Comparison of ENCODE assay signal across 9 cellular contexts in the genomic region with DNA sequence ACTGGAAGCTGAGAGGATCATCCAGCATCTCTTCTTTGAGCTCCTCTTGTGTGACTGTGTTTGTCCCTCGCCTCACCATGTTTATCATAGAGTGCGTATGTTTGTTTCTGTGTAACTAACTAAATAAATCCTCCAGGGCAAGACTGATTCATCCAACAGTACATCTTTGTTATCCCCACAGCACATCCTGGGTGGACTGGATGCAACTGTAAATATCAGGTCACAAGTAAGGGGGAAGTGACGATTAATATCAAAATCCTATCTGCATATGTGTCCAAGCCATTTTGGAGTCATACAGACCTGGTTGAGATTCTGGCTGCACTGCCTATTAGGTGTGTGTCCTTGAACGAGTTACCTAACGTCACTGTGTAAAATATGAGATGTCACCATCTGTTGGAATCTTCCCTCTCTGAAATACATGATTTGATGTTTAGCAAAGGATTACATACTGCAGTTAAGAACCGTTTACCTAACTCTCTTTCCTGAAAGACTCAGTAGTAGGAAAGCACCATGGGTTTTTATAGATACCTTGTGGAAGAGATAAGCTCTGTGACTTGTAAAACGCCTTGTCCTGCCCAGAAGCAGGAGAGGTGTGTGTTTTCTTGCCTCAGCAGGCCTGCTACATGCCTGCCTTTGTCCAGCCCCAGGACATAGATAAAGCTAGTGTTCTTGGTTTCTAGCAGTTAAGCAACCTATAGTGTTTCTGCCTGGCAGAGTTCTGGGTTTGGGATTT. TPM values are rescaled to one million over a fixed set of nuclear protein-coding genes. Genes with fewer than 3 reads are reported as not detected.
A peak's percentile ranks its signal among the peaks of the same experiment; 100 is the strongest.
DNase-seq lines count a peak whose midpoint lies in the region; ATAC-seq and TF ChIP-seq lines count a peak whose summit lies in the region.
"Had no signal": no experiment of that assay in that cellular context is flagged by ENCODE, and none has a peak within 500 bp of the region (broad histone marks: within the 10 kb centered on the region; RNA-seq: fewer than 3 reads in every experiment).

No MANE protein-coding gene starts in this region.

- H3K4me1 Mint-ChIP-seq in stimulated activated effector memory CD8-positive, alpha-beta T cell treated with anti-CD3 and anti-CD28 coated beads, Interleukin-12 subunit alpha, Interleukin-12 subunit beta, amount 100 ng/mL, for 72 hours, result peaks cover 59% of the 10 kb centered on the region
- H3K4me1 Mint-ChIP-seq in stimulated activated memory B cell treated with anti-CD40 and anti-IgM and Interleukin-4, amounts not matched to agents 10 μg/mL and 1 μg/mL and 100 μg/mL, for 72 hours, result peaks cover 58% of the 10 kb centered on the region

- ATAC-seq in stimulated activated effector memory CD8-positive, alpha-beta T cell treated with anti-CD3 and anti-CD28 coated beads, Interleukin-12 subunit alpha, Interleukin-12 subunit beta, amount 100 ng/mL, for 72 hours, result peak; percentile 15
- ATAC-seq in stimulated activated memory B cell treated with anti-CD40 and anti-IgM and Interleukin-4, amounts not matched to agents 10 μg/mL and 1 μg/mL and 100 μg/mL, for 72 hours, result no peak

- H3K9me3 ChIP-seq in HEK293 (ENCODE audit: control insufficient read depth, insufficient read depth, low read depth, low read length) (no peaks in the 10 kb centered on the region), SJSA1 (replicated peaks) (no peaks in the 10 kb centered on the region)

- H3K27me3 ChIP-seq in SJSA1 (replicated peaks), result no peaks in the 10 kb centered on the region

- DNase-seq in SJSA1 (ENCODE audit: low read depth in 1 of 2, low spot score in 2 of 2) (peak; percentile 59 to 76), foreskin melanocyte (peak; percentile 96), GM13976 (ENCODE audit: low spot score) (no peak)
- DNase-seq in stimulated activated effector memory CD8-positive, alpha-beta T cell treated with anti-CD3 and anti-CD28 coated beads, Interleukin-12 subunit alpha, Interleukin-12 subunit beta, amount 100 ng/mL, for 72 hours (ENCODE audit: low spot score in 2 of 2), result no peak
- DNase-seq in stimulated activated CD4-positive, alpha-beta T cell treated with anti-CD3 and anti-CD28 coated beads, Interleukin-15, amount 100 ng/mL, for 24 hours, result no peak
- DNase-seq: NCI-H1436, T1000 had no signal

- H3K27me3 Mint-ChIP-seq in stimulated activated memory B cell treated with anti-CD40 and anti-IgM and Interleukin-4, amounts not matched to agents 10 μg/mL and 1 μg/mL and 100 μg/mL, for 72 hours, result no peaks in the 10 kb centered on the region

- POLR2A ChIA-PET in HEK293 (lab: Yijun Ruan, JAX), result interaction anchor here (0.6 kb wide), 1 partner anchor 11 kb away, joined by 3 read pairs; no protein-coding TSS in a partner anchor

- no peaks in the 10 kb centered on the region for H3K36me3 ChIP-seq in HEK293 (ENCODE audit: control insufficient read depth in 2 of 2, insufficient read depth in 1 of 2, low read length in 2 of 2)
- no peaks in the 10 kb centered on the region for H3K36me3 ChIP-seq in SJSA1

- TF ChIP-seq CTCF in HEK293 (tag by site-specific recombination; IDR thresholded peaks at IDR 0.05) (no peak), GM13976 (IDR thresholded peaks at IDR 0.05; ENCODE audit: borderline replicate concordance, control extremely low read depth, extremely low read depth, insufficient read depth, missing control alignments) (no peak)

- H3K27ac Mint-ChIP-seq in stimulated activated effector memory CD8-positive, alpha-beta T cell treated with anti-CD3 and anti-CD28 coated beads, Interleukin-12 subunit alpha, Interleukin-12 subunit beta, amount 100 ng/mL, for 72 hours, result peak overlapping the region; percentile 77
- no peak overlapping the region for H3K27ac Mint-ChIP-seq in stimulated activated memory B cell treated with anti-CD40 and anti-IgM and Interleukin-4, amounts not matched to agents 10 μg/mL and 1 μg/mL and 100 μg/mL, for 72 hours

- H3K4me3 Mint-ChIP-seq in stimulated activated effector memory CD8-positive, alpha-beta T cell treated with anti-CD3 and anti-CD28 coated beads, Interleukin-12 subunit alpha, Interleukin-12 subunit beta, amount 100 ng/mL, for 72 hours, result no peak overlapping the region
- no peak overlapping the region for H3K4me3 Mint-ChIP-seq in stimulated activated memory B cell treated with anti-CD40 and anti-IgM and Interleukin-4, amounts not matched to agents 10 μg/mL and 1 μg/mL and 100 μg/mL, for 72 hours

- CTCF ChIA-PET in HEK293 (lab: Yijun Ruan, JAX), result interaction anchor here (0.7 to 1.9 kb wide), 2 partner anchors 17 to 563 kb away, joined by 5 to 11 read pairs; no protein-coding TSS in a partner anchor

- peaks cover 30% of the 10 kb centered on the region for H3K4me1 ChIP-seq in HEK293 (ENCODE audit: control insufficient read depth, insufficient read depth, low read length)
- peaks cover 20% of the 10 kb centered on the region for H3K4me1 ChIP-seq in SJSA1 (replicated peaks)

- H3K9me3 Mint-ChIP-seq in stimulated activated effector memory CD8-positive, alpha-beta T cell treated with anti-CD3 and anti-CD28 coated beads, Interleukin-12 subunit alpha, Interleukin-12 subunit beta, amount 100 ng/mL, for 72 hours, result no peaks in the 10 kb centered on the region
- H3K9me3 Mint-ChIP-seq in stimulated activated memory B cell treated with anti-CD40 and anti-IgM and Interleukin-4, amounts not matched to agents 10 μg/mL and 1 μg/mL and 100 μg/mL, for 72 hours, result no peaks in the 10 kb centered on the region

- H3K27ac ChIP-seq in HEK293 (ENCODE audit: extremely low read depth, low read depth, low read length), result peak overlapping the region; percentile 10; the same call in 1 of the 2 replicates
- peak overlapping the region; percentile 33 for H3K27ac ChIP-seq in SJSA1

- H3K4me3 ChIP-seq in HEK293 (ENCODE audit: low read depth, low read length), result no peak overlapping the region
- H3K4me3 ChIP-seq in SJSA1, result no peak overlapping the region

- in situ Hi-C loops in GM13976 (cut with MboI; ENCODE audit: low sequenced_read_pairs, unreplicated experiment), result no loop called here

- H3K36me3 Mint-ChIP-seq in stimulated activated effector memory CD8-positive, alpha-beta T cell treated with anti-CD3 and anti-CD28 coated beads, Interleukin-12 subunit alpha, Interleukin-12 subunit beta, amount 100 ng/mL, for 72 hours, result peaks cover 27% of the 10 kb centered on the region
- H3K36me3 Mint-ChIP-seq in stimulated activated memory B cell treated with anti-CD40 and anti-IgM and Interleukin-4, amounts not matched to agents 10 μg/mL and 1 μg/mL and 100 μg/mL, for 72 hours, result peaks cover 22% of the 10 kb centered on the region

TF ChIP-seq in HEK293, 187 proteins besides CTCF, POLR2A, EP300 and RAD21 (continues in another document):
- TF ChIP-seq ZNF654 (tag by site-specific recombination; IDR thresholded peaks at IDR 0.05; ENCODE audit: low read depth) (no peak), ZNF624 (tag by site-specific recombination; IDR thresholded peaks at IDR 0.05) (no peak), SCRT1 (tag by site-specific recombination; IDR thresholded peaks at IDR 0.05; ENCODE audit: borderline replicate concordance) (0 out of 2 replicates have a peak, but pooled peaks have one; percentile 55), ZFP3 (tag by site-specific recombination; IDR thresholded peaks at IDR 0.05; ENCODE audit: low read depth) (no peak), BCL11B (tag by site-specific recombination; IDR thresholded peaks at IDR 0.05; ENCODE audit: low read depth) (no peak), SP3 (tag by site-specific recombination; IDR thresholded peaks at IDR 0.05) (no peak), ZNF292 (tag by site-specific recombination; IDR thresholded peaks at IDR 0.05; ENCODE audit: borderline replicate concordance, low read depth) (no peak), ZNF362 (tag by site-specific recombination; IDR thresholded peaks at IDR 0.05) (no peak), ZNF626 (tag by site-specific recombination; IDR thresholded peaks at IDR 0.05) (no peak)
- TF ChIP-seq, protein P1, sequence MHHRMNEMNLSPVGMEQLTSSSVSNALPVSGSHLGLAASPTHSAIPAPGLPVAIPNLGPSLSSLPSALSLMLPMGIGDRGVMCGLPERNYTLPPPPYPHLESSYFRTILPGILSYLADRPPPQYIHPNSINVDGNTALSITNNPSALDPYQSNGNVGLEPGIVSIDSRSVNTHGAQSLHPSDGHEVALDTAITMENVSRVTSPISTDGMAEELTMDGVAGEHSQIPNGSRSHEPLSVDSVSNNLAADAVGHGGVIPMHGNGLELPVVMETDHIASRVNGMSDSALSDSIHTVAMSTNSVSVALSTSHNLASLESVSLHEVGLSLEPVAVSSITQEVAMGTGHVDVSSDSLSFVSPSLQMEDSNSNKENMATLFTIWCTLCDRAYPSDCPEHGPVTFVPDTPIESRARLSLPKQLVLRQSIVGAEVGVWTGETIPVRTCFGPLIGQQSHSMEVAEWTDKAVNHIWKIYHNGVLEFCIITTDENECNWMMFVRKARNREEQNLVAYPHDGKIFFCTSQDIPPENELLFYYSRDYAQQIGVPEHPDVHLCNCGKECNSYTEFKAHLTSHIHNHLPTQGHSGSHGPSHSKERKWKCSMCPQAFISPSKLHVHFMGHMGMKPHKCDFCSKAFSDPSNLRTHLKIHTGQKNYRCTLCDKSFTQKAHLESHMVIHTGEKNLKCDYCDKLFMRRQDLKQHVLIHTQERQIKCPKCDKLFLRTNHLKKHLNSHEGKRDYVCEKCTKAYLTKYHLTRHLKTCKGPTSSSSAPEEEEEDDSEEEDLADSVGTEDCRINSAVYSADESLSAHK (tag by site-specific recombination; IDR thresholded peaks at IDR 0.05), result no peak
- TF ChIP-seq, protein P2, sequence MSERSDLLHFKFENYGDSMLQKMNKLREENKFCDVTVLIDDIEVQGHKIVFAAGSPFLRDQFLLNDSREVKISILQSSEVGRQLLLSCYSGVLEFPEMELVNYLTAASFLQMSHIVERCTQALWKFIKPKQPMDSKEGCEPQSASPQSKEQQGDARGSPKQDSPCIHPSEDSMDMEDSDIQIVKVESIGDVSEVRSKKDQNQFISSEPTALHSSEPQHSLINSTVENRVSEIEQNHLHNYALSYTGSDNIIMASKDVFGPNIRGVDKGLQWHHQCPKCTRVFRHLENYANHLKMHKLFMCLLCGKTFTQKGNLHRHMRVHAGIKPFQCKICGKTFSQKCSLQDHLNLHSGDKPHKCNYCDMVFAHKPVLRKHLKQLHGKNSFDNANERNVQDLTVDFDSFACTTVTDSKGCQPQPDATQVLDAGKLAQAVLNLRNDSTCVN (tag by site-specific recombination; optimal IDR thresholded peaks at IDR 0.05), result no peak

RNA-seq across cellular contexts. Expression of gene WBP1L, which starts 25.8 kb away (rescaled TPM):
- total RNA-seq in SJSA1 (2014; rRNA removed; shearing (Covaris generic)), result 13.3 and 21.0 TPM in 2 replicates

RNA-seq across cellular contexts. Expression of gene SFXN2, which starts 55.1 kb away (rescaled TPM):
- 1.1 and 3.1 TPM in 2 replicates for total RNA-seq in SJSA1 (2014; rRNA removed; shearing (Covaris generic))

RNA-seq across cellular contexts. Expression of gene ARL3, which starts 55.3 kb away (rescaled TPM):
- 12.1 and 14.3 TPM in 2 replicates for total RNA-seq in SJSA1 (2014; rRNA removed; shearing (Covaris generic))

Comparison
In these comparisons a context has a peak if more than half of its experiments do, and no peak if none do; other contexts are left out.
1. DNase-seq: peak in SJSA1 (2 of 2) and foreskin melanocyte (single experiment); none in stimulated activated effector memory CD8-positive, alpha-beta T cell treated with anti-CD3 and anti-CD28 coated beads, Interleukin-12 subunit alpha, Interleukin-12 subunit beta, amount 100 ng/mL, for 72 hours (0 of 2), GM13976 (single experiment) and stimulated activated CD4-positive, alpha-beta T cell treated with anti-CD3 and anti-CD28 coated beads, Interleukin-15, amount 100 ng/mL, for 24 hours (single experiment).